ENCODE assay signal across 8 cellular contexts in the genomic region with DNA sequence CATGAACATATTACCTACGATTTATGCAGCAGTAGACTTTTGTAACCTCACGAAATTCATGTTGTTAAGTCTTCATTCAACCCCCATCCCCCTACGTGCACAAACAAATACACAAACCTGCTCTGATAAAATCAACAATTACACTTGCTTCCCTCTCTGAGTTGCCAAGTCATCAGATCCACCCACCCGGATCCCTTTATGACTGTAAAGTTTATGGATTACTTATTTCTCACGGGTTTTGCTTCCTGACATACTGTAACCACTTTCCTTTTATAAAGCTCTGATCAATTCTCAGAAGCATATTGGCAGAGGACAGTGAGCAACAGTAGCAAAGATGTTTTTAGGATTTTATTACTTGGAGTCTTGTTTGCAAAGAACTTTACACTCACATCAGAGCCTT.
A peak's percentile ranks its signal among the peaks of the same experiment; 100 is the strongest.
DNase-seq lines count a peak whose midpoint lies in the region; ATAC-seq and TF ChIP-seq lines count a peak whose summit lies in the region.

No MANE protein-coding gene starts in this region.

- H3K4me3 ChIP-seq in epithelial cell of proximal tubule (ENCODE audit: low read depth, low read length) (peak overlapping the region; percentile 35), H7 (ENCODE audit: insufficient read depth, low read depth, low read length) (no peak overlapping the region)

- DNase-seq in epithelial cell of proximal tubule (ENCODE audit: low read depth) (peak; percentile 83), H7 (no peak), KG1 (lab: John Stamatoyannopoulos, UW) (no peak), NCI-H69 (lab: John Stamatoyannopoulos, UW) (no peak), NCI-H187 treated with DMSO at 0.1 percent for 48 hours (lab: John Stamatoyannopoulos, UW) (no peak)

- no peak for TF ChIP-seq CTCF in epithelial cell of proximal tubule (conservative IDR thresholded peaks at IDR 0.05; ENCODE audit: low read depth, low read length)

- no peaks in the 10 kb centered on the region for H3K36me3 ChIP-seq in H7 (replicated peaks; ENCODE audit: control insufficient read depth, insufficient read depth, low read length)

- no peaks in the 10 kb centered on the region for H3K27me3 ChIP-seq in H7 (ENCODE audit: control insufficient read depth, insufficient read depth, low read length)

- ATAC-seq in GM18499 (IDR thresholded peaks at IDR 0.05; ENCODE audit: insufficient read depth, unreplicated experiment), result peak; percentile 41
- peak; percentile 74 for ATAC-seq in GM21447 (IDR thresholded peaks at IDR 0.05; ENCODE audit: unreplicated experiment)
- ATAC-seq in HG03575 (IDR thresholded peaks at IDR 0.05; ENCODE audit: extremely low read depth, insufficient number of reproducible peaks, low FRiP score, unreplicated experiment), result peak; percentile 35
